ENCODE assay signal across 14 cellular contexts in the genomic region with DNA sequence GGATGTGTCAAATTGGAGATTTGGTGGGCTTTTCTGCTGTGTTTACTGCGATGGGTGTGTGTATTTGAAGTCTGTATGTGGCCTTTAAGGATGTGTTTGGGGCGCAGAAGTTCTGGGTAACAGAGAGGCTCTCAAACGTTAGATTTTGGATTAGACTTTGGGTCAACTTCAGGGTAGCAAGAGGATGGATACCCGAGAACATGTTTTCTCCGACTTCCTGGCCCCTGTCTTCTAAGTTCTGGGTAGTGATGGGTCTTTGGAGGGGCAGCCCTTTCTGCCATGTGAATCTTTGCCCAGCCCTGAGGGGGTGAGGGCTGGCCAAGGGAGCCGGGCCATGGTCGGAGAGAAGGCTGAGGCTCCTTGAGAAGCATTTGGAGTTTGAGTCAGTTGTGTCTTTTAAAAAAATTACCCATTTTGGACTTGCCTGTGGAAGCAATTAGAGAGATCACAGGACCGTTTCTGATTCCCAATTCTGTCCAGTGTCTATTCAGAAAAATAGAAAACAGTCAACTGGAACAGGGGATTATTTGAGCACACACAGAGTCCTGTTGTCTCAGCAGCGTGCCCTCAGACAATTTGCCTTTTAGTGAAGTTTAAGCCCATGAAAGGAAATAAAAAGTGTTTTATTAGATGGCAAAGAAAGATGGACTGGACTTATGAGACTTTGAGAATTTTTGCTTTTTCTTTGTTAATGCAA.
DNase-seq lines count a peak whose midpoint lies in the region; ATAC-seq and TF ChIP-seq lines count a peak whose summit lies in the region.
"Had no signal": no experiment of that assay in that cellular context is flagged by ENCODE, and none has a peak within 500 bp of the region (broad histone marks: within the 10 kb centered on the region; RNA-seq: fewer than 3 reads in every experiment).

No MANE protein-coding gene starts in this region.

- peaks cover 7% of the 10 kb centered on the region; the same call in 1 of the 2 replicates for H3K79me2 ChIP-seq in GM23338 (replicated peaks; ENCODE audit: insufficient read depth)

- no peak overlapping the region for H3K4me3 ChIP-seq in GM23338
- H3K4me3 ChIP-seq in liver (ENCODE audit: low read depth in 1 of 3, low read length in 3 of 3): no peak overlapping the region

- H3K9me3 Mint-ChIP-seq in GM23338: no peaks in the 10 kb centered on the region
- H3K9me3 Mint-ChIP-seq in activated T-helper 17 cell treated with anti-CD3 and anti-CD28 coated beads, Interleukin-2, amount 50 U/mL, for 72 hours: no peaks in the 10 kb centered on the region
- no peaks in the 10 kb centered on the region for H3K9me3 Mint-ChIP-seq in stimulated activated naive B cell treated with anti-CD40 and anti-IgM and Interleukin-4, amounts not matched to agents 10 μg/mL and 1 μg/mL and 100 μg/mL, for 72 hours
- no peaks in the 10 kb centered on the region for H3K9me3 Mint-ChIP-seq in HFFc6
- H3K9me3 Mint-ChIP-seq: CD14-positive monocyte had no signal

- H3K4me1 ChIP-seq in GM23338 (ENCODE audit: insufficient read depth): peaks cover 25% of the 10 kb centered on the region
- H3K4me1 ChIP-seq in liver (ENCODE audit: control insufficient read depth in 4 of 4, insufficient read depth in 4 of 4, low read length in 3 of 4): peaks cover 12 to 70% (median 42%) of the 10 kb centered on the region in 4 donors

- H3K36me3 ChIP-seq in GM23338 (ENCODE audit: insufficient read depth): no peaks in the 10 kb centered on the region
- H3K36me3 ChIP-seq in liver (ENCODE audit: control insufficient read depth in 4 of 4, insufficient read depth in 3 of 4, low read depth in 1 of 4, low read length in 3 of 4): no peaks in the 10 kb centered on the region

- no peaks in the 10 kb centered on the region for H3F3A ChIP-seq in GM23338 (replicated peaks; ENCODE audit: low read depth)

- H3K27ac ChIP-seq in GM23338 (ENCODE audit: low read depth) (no peak overlapping the region), liver (ENCODE audit: low read depth in 1 of 2, low read length in 2 of 2) (peak overlapping the region; percentile 69 to 80)

- H3K9me2 ChIP-seq in GM23338 (ENCODE audit: insufficient read depth): no peaks in the 10 kb centered on the region

- ATAC-seq in GM23338: no peak
- no peak for ATAC-seq in activated T-helper 17 cell treated with anti-CD3 and anti-CD28 coated beads, Interleukin-2, amount 50 U/mL, for 72 hours (replicated peaks)
- no peak for ATAC-seq in stimulated activated naive B cell treated with anti-CD40 and anti-IgM and Interleukin-4, amounts not matched to agents 10 μg/mL and 1 μg/mL and 100 μg/mL, for 72 hours (replicated peaks)
- ATAC-seq: SK-N-SH treated with all-trans-retinoic acid at 6 μM for 48 hours had no signal

- TF ChIP-seq CTCF in GM23338 (conservative IDR thresholded peaks at IDR 0.05; ENCODE audit: low read depth in 2 of 2) (no peak), liver (IDR thresholded peaks at IDR 0.05; ENCODE audit: low read depth, low read length, missing input control) (no peak), HFFc6 (IDR thresholded peaks at IDR 0.05) (no peak)

- H3K4me2 ChIP-seq in GM23338: no peak overlapping the region

- peaks cover 6% of the 10 kb centered on the region for H3K27me3 Mint-ChIP-seq in GM23338 (ENCODE audit: insufficient read depth, low read depth, poor library complexity)
- H3K27me3 Mint-ChIP-seq in activated T-helper 17 cell treated with anti-CD3 and anti-CD28 coated beads, Interleukin-2, amount 50 U/mL, for 72 hours: no peaks in the 10 kb centered on the region
- no peaks in the 10 kb centered on the region for H3K27me3 Mint-ChIP-seq in stimulated activated naive B cell treated with anti-CD40 and anti-IgM and Interleukin-4, amounts not matched to agents 10 μg/mL and 1 μg/mL and 100 μg/mL, for 72 hours
- peaks cover 2% of the 10 kb centered on the region for H3K27me3 Mint-ChIP-seq in HFFc6 (ENCODE audit: insufficient read depth)
- H3K27me3 Mint-ChIP-seq: progenitor cell of endocrine pancreas had no signal

- H3K4me3 Mint-ChIP-seq in GM23338: no peak overlapping the region; the same call in 2 of the 3 replicates
- peak overlapping the region; percentile 11 for H3K4me3 Mint-ChIP-seq in activated T-helper 17 cell treated with anti-CD3 and anti-CD28 coated beads, Interleukin-2, amount 50 U/mL, for 72 hours
- peak overlapping the region in 1 of 2 donors; percentile 6 for H3K4me3 Mint-ChIP-seq in stimulated activated naive B cell treated with anti-CD40 and anti-IgM and Interleukin-4, amounts not matched to agents 10 μg/mL and 1 μg/mL and 100 μg/mL, for 72 hours
- H3K4me3 Mint-ChIP-seq in HFFc6: no peak overlapping the region
- H3K4me3 Mint-ChIP-seq: CD14-positive monocyte had no signal

- no peaks in the 10 kb centered on the region; the same call in 1 of the 2 replicates for H4K20me1 ChIP-seq in GM23338 (replicated peaks; ENCODE audit: insufficient read depth)

- no peaks in the 10 kb centered on the region for H3K9me3 ChIP-seq in liver (ENCODE audit: control insufficient read depth in 4 of 4, low read length in 3 of 4)

- no peak for TF ChIP-seq RAD21 in liver (IDR thresholded peaks at IDR 0.05)

- DNase-seq in GM23338 (ENCODE audit: low spot score) (no peak), HFFc6 (no peak), SHP77 treated with DMSO at 0.1 percent for 48 hours (lab: John Stamatoyannopoulos, UW) (no peak), SW 1271 (lab: John Stamatoyannopoulos, UW) (no peak)
- no peak for DNase-seq in stimulated activated naive B cell treated with anti-CD40 and anti-IgM and Interleukin-4, amounts not matched to agents 10 μg/mL and 1 μg/mL and 100 μg/mL, for 72 hours
- DNase-seq: activated CD4-positive, CD25-positive, alpha-beta regulatory T cell; activated CD8-positive, alpha-beta memory T cell treated with anti-CD3 and anti-CD28 coated beads, Interleukin-2, amount 50 U/mL, for 48 hours; amniotic stem cell; NCI-H2171 had no signal

- H3K4me1 Mint-ChIP-seq in GM23338 (peaks cover 44% of the 10 kb centered on the region), HFFc6 (ENCODE audit: low read depth) (peaks cover 42% of the 10 kb centered on the region)
- peaks cover 43% of the 10 kb centered on the region for H3K4me1 Mint-ChIP-seq in activated T-helper 17 cell treated with anti-CD3 and anti-CD28 coated beads, Interleukin-2, amount 50 U/mL, for 72 hours
- H3K4me1 Mint-ChIP-seq in stimulated activated naive B cell treated with anti-CD40 and anti-IgM and Interleukin-4, amounts not matched to agents 10 μg/mL and 1 μg/mL and 100 μg/mL, for 72 hours: peaks cover 46 to 67% of the 10 kb centered on the region in 2 donors

- H3K27me3 ChIP-seq in GM23338 (ENCODE audit: insufficient read depth) (no peaks in the 10 kb centered on the region), liver (ENCODE audit: control insufficient read depth in 4 of 4, insufficient read depth in 4 of 4, low read length in 3 of 4) (no peaks in the 10 kb centered on the region)

- H2AFZ ChIP-seq in GM23338: no peak overlapping the region

- WGBS in liver: 51% methylated on average over 9 of the region's 9 CpGs

- H3K9ac ChIP-seq in liver (ENCODE audit: low read depth in 1 of 2, low read length in 2 of 2): peak overlapping the region in 1 of 2 donors; percentile 23

- H3K36me3 Mint-ChIP-seq in GM23338 (ENCODE audit: low read depth) (no peaks in the 10 kb centered on the region), HFFc6 (ENCODE audit: low read depth) (no peaks in the 10 kb centered on the region)
- H3K36me3 Mint-ChIP-seq in activated T-helper 17 cell treated with anti-CD3 and anti-CD28 coated beads, Interleukin-2, amount 50 U/mL, for 72 hours (ENCODE audit: low read depth): peaks cover 10% of the 10 kb centered on the region
- peaks cover 2 to 7% of the 10 kb centered on the region in 2 donors for H3K36me3 Mint-ChIP-seq in stimulated activated naive B cell treated with anti-CD40 and anti-IgM and Interleukin-4, amounts not matched to agents 10 μg/mL and 1 μg/mL and 100 μg/mL, for 72 hours

- H3K27ac Mint-ChIP-seq in GM23338 (0 out of 2 replicates have a peak overlapping the region, but pooled peaks have one; percentile 15), HFFc6 (no peak overlapping the region)
- peak overlapping the region; percentile 34 for H3K27ac Mint-ChIP-seq in activated T-helper 17 cell treated with anti-CD3 and anti-CD28 coated beads, Interleukin-2, amount 50 U/mL, for 72 hours
- H3K27ac Mint-ChIP-seq in stimulated activated naive B cell treated with anti-CD40 and anti-IgM and Interleukin-4, amounts not matched to agents 10 μg/mL and 1 μg/mL and 100 μg/mL, for 72 hours: peak overlapping the region; percentile 63
- H3K27ac Mint-ChIP-seq: progenitor cell of endocrine pancreas had no signal

TF ChIP-seq in GM23338, 12 proteins besides CTCF, POLR2A, EP300 and RAD21:
- TF ChIP-seq CREB1 (CRISPR knock-in tag; IDR thresholded peaks at IDR 0.05; ENCODE audit: low read depth) (no peak), STAT1 (IDR thresholded peaks at IDR 0.05; ENCODE audit: unreplicated experiment) (no peak)
TF ChIP-seq in GM23338: peak in this region for 0.

TF ChIP-seq in liver, 16 proteins besides CTCF, POLR2A, EP300 and RAD21:
- TF ChIP-seq RXRA (IDR thresholded peaks at IDR 0.05) (no peak), SP1 (IDR thresholded peaks at IDR 0.05) (no peak), FOXA2 (IDR thresholded peaks at IDR 0.05) (no peak), HNF4A (conservative IDR thresholded peaks at IDR 0.05) (no peak)
- TF ChIP-seq, protein P1, sequence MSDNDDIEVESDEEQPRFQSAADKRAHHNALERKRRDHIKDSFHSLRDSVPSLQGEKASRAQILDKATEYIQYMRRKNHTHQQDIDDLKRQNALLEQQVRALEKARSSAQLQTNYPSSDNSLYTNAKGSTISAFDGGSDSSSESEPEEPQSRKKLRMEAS (IDR thresholded peaks at IDR 0.05): no peak
